In the genomic region with DNA sequence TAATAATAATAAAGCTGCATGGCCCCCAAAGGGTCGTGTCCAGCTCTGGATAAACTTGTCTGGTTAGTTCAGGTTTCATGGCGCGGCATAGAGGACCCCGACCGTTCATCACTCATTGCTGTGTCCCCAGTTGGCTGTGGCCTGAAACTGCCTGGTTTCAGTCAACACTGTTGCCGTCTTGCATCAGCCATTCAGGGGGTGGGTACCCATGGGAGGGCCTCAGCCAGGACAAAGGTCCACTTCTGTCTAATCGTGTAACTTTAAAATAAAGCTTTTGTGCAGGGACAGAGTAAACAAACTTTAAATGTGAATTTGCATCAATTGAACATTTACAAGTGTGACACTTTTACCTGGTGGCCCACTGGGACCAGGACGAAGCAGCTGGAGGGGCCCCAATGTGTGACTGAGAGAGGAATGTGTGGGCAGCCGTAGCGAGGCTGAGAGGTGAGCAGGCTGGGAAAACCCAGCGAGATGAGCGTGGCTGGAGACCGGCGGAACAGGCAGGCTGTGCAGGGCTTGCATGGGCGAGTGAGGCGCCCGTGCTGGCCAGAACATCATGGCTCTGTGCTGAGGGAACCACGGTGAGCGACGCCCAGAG, we compare ENCODE assay signal across 31 cellular contexts. TPM values are rescaled to one million over a fixed set of nuclear protein-coding genes. Genes with fewer than 3 reads are reported as not detected.
DNase-seq lines count a peak whose midpoint lies in the region; ATAC-seq and TF ChIP-seq lines count a peak whose summit lies in the region.
"Had no signal": no experiment of that assay in that cellular context is flagged by ENCODE, and none has a peak within 500 bp of the region (broad histone marks: within the 10 kb centered on the region; RNA-seq: fewer than 3 reads in every experiment).

No MANE protein-coding gene starts in this region.

- H3K4me2 ChIP-seq in GM23338 = no peak overlapping the region
- H3K4me2 ChIP-seq in neural progenitor cell = no peak overlapping the region

- H4K20me1 ChIP-seq in GM23338 (replicated peaks; ENCODE audit: insufficient read depth) (no peaks in the 10 kb centered on the region), neural progenitor cell (ENCODE audit: low read depth) (no peaks in the 10 kb centered on the region)

- DNase-seq in GM23338 (ENCODE audit: low spot score) (no peak), NCI-H526 treated with DMSO at 0.1 percent for 48 hours (lab: John Stamatoyannopoulos, UW) (peak; percentile 21), kidney tubule cell (ENCODE audit: low spot score) (peak; percentile 45), neural progenitor cell (ENCODE audit: low spot score) (no peak), adrenal gland (no peak), kidney glomerular epithelial cell (lab: John Stamatoyannopoulos, UW) (no peak), NCI-H2029 (lab: John Stamatoyannopoulos, UW) (no peak)
- DNase-seq: activated CD4-positive, alpha-beta T cell treated with anti-CD3 and anti-CD28 coated beads for 4 hours; activated CD8-positive, alpha-beta T cell treated with anti-CD3 and anti-CD28 coated beads, Interleukin-2, amount 10 ng/mL, durations not matched to agents 7 days and 5 days; activated naive CD4-positive, alpha-beta T cell treated with anti-CD3 and anti-CD28 coated beads for 36 hours; CD4-positive, alpha-beta T cell; dermis blood vessel endothelial cell; EL; foreskin fibroblast; mammary epithelial cell; MM.1S; NCI-H1436; NCI-H446; NCI-H82; right cardiac atrium; SIG-M5; stimulated activated naive CD8-positive, alpha-beta T cell treated with anti-CD3 and anti-CD28 coated beads, Interleukin-15, amount 100 ng/mL, for 72 hours; T-helper 9 cell had no signal

- H3F3A ChIP-seq in GM23338 (replicated peaks; ENCODE audit: low read depth) = no peaks in the 10 kb centered on the region
- H3F3A ChIP-seq in neural progenitor cell (ENCODE audit: low read depth) = no peaks in the 10 kb centered on the region

- H3K27me3 Mint-ChIP-seq in GM23338 (ENCODE audit: insufficient read depth, low read depth, poor library complexity) (peaks cover 3% of the 10 kb centered on the region), neural progenitor cell (ENCODE audit: insufficient read depth, low read depth) (peaks cover 3% of the 10 kb centered on the region)

- H3K4me1 Mint-ChIP-seq in GM23338 = peaks cover 22% of the 10 kb centered on the region
- peaks cover 36% of the 10 kb centered on the region for H3K4me1 Mint-ChIP-seq in neural progenitor cell
- H3K4me1 Mint-ChIP-seq: stimulated activated naive CD8-positive, alpha-beta T cell treated with anti-CD3 and anti-CD28 coated beads, Interleukin-15, amount 100 ng/mL, for 72 hours had no signal

- no peak for TF ChIP-seq POLR2A in adrenal gland (IDR thresholded peaks at IDR 0.05)
- TF ChIP-seq POLR2A in GM18505 (IDR thresholded peaks at IDR 0.05; ENCODE audit: borderline replicate concordance, extremely low read depth, insufficient read depth, insufficient read length) = no peak

- no peaks in the 10 kb centered on the region for H3K9me3 ChIP-seq in neural progenitor cell (ENCODE audit: low read depth)
- H3K9me3 ChIP-seq in adrenal gland (replicated peaks in 1 of 3) = no peaks in the 10 kb centered on the region
- H3K9me3 ChIP-seq: esophagus muscularis mucosa, thyroid gland had no signal

- H3K4me1 ChIP-seq in GM23338 (ENCODE audit: insufficient read depth) (no peaks in the 10 kb centered on the region), neural progenitor cell (no peaks in the 10 kb centered on the region), adrenal gland (replicated peaks in 1 of 2) (no peaks in the 10 kb centered on the region)
- H3K4me1 ChIP-seq: thyroid gland had no signal

- H3K27me3 ChIP-seq in GM23338 (ENCODE audit: insufficient read depth) (no peaks in the 10 kb centered on the region), neural progenitor cell (no peaks in the 10 kb centered on the region), adrenal gland (no peaks in the 10 kb centered on the region)
- H3K27me3 ChIP-seq: esophagus muscularis mucosa, thyroid gland had no signal

- no peak overlapping the region for H3K4me3 ChIP-seq in GM23338
- no peak overlapping the region for H3K4me3 ChIP-seq in neural progenitor cell
- no peak overlapping the region for H3K4me3 ChIP-seq in adrenal gland
- H3K4me3 ChIP-seq: esophagus muscularis mucosa, thyroid gland had no signal

- peak; percentile 52 for ATAC-seq in GM23338
- ATAC-seq in GM18505 (IDR thresholded peaks at IDR 0.05; ENCODE audit: unreplicated experiment) = no peak
- ATAC-seq: activated CD8-positive, alpha-beta T cell treated with anti-CD3 and anti-CD28 coated beads, Interleukin-2, amount 10 ng/mL, durations not matched to agents 7 days and 5 days; right cardiac atrium; stimulated activated naive CD8-positive, alpha-beta T cell treated with anti-CD3 and anti-CD28 coated beads, Interleukin-15, amount 100 ng/mL, for 72 hours had no signal

- H3K9me2 ChIP-seq in GM23338 (ENCODE audit: insufficient read depth) = peaks cover 14% of the 10 kb centered on the region; the same call in 1 of the 2 replicates

- H3K36me3 ChIP-seq in GM23338 (ENCODE audit: insufficient read depth) (no peaks in the 10 kb centered on the region), neural progenitor cell (no peaks in the 10 kb centered on the region), adrenal gland (replicated peaks in 1 of 2) (no peaks in the 10 kb centered on the region)
- H3K36me3 ChIP-seq: esophagus muscularis mucosa, thyroid gland had no signal

- H2AFZ ChIP-seq in GM23338 (0 out of 2 replicates have a peak overlapping the region, but pooled peaks have one; percentile 59), neural progenitor cell (replicated peaks) (peak overlapping the region; percentile 47)
- H2AFZ ChIP-seq: parathyroid adenoma had no signal

- WGBS in adrenal gland, 4 donors = 83 to 86% (median 85%) methylated on average over 19 to 20 of the region's 20 CpGs

- TF ChIP-seq CTCF in GM23338 (conservative IDR thresholded peaks at IDR 0.05; ENCODE audit: low read depth in 2 of 2) (no peak), neural progenitor cell (IDR thresholded peaks at IDR 0.05) (no peak), adrenal gland (IDR thresholded peaks at IDR 0.05) (no peak)

- intact Hi-C loops in adrenal gland (cut with DNase I) = no loop called here

- H3K4me3 Mint-ChIP-seq in GM23338 = no peak overlapping the region
- no peak overlapping the region for H3K4me3 Mint-ChIP-seq in neural progenitor cell
- H3K4me3 Mint-ChIP-seq: activated CD8-positive, alpha-beta T cell treated with anti-CD3 and anti-CD28 coated beads, Interleukin-2, amount 10 ng/mL, durations not matched to agents 7 days and 5 days; activated naive CD4-positive, alpha-beta T cell treated with anti-CD3 and anti-CD28 coated beads for 36 hours; CD4-positive, alpha-beta T cell; neural crest cell; stimulated activated naive CD8-positive, alpha-beta T cell treated with anti-CD3 and anti-CD28 coated beads, Interleukin-15, amount 100 ng/mL, for 72 hours had no signal

- H3K9me3 Mint-ChIP-seq in GM23338 (peaks cover 3% of the 10 kb centered on the region; the same call in 1 of the 3 replicates), neural progenitor cell (peaks cover 2% of the 10 kb centered on the region)
- H3K9me3 Mint-ChIP-seq: activated naive CD4-positive, alpha-beta T cell treated with anti-CD3 and anti-CD28 coated beads for 36 hours; CD4-positive, alpha-beta T cell; neural crest cell; stimulated activated naive CD8-positive, alpha-beta T cell treated with anti-CD3 and anti-CD28 coated beads, Interleukin-15, amount 100 ng/mL, for 72 hours had no signal

- H3K27ac ChIP-seq in GM23338 (ENCODE audit: low read depth) = no peak overlapping the region
- no peak overlapping the region for H3K27ac ChIP-seq in neural progenitor cell
- no peak overlapping the region for H3K27ac ChIP-seq in adrenal gland
- H3K27ac ChIP-seq: esophagus muscularis mucosa, parathyroid adenoma, thyroid gland had no signal

- H3K79me2 ChIP-seq in GM23338 (replicated peaks; ENCODE audit: insufficient read depth) (no peaks in the 10 kb centered on the region), neural progenitor cell (ENCODE audit: low read depth) (no peaks in the 10 kb centered on the region)
- H3K79me2 ChIP-seq: parathyroid adenoma had no signal

- no peaks in the 10 kb centered on the region for H3K36me3 Mint-ChIP-seq in GM23338 (ENCODE audit: low read depth)
- H3K36me3 Mint-ChIP-seq in neural progenitor cell = no peaks in the 10 kb centered on the region

- peak overlapping the region; percentile 55 for H3K27ac Mint-ChIP-seq in GM23338
- H3K27ac Mint-ChIP-seq in neural progenitor cell = no peak overlapping the region
- H3K27ac Mint-ChIP-seq: activated CD8-positive, alpha-beta T cell treated with anti-CD3 and anti-CD28 coated beads, Interleukin-2, amount 10 ng/mL, durations not matched to agents 7 days and 5 days; activated naive CD4-positive, alpha-beta T cell treated with anti-CD3 and anti-CD28 coated beads for 36 hours; CD4-positive, alpha-beta T cell had no signal

- H3K9ac ChIP-seq in neural progenitor cell = no peak overlapping the region
- H3K9ac ChIP-seq: parathyroid adenoma had no signal

TF ChIP-seq in GM23338, 12 proteins besides CTCF, POLR2A, EP300 and RAD21 (continues in another document):
- TF ChIP-seq JUNB (IDR thresholded peaks at IDR 0.05; ENCODE audit: unreplicated experiment) = no peak
- TF ChIP-seq EZH2 (IDR thresholded peaks at IDR 0.05; ENCODE audit: low read depth, unreplicated experiment) = no peak
- TF ChIP-seq ZNF331 (CRISPR knock-in tag; IDR thresholded peaks at IDR 0.05; ENCODE audit: low read depth) = no peak
- TF ChIP-seq, protein P1, sequence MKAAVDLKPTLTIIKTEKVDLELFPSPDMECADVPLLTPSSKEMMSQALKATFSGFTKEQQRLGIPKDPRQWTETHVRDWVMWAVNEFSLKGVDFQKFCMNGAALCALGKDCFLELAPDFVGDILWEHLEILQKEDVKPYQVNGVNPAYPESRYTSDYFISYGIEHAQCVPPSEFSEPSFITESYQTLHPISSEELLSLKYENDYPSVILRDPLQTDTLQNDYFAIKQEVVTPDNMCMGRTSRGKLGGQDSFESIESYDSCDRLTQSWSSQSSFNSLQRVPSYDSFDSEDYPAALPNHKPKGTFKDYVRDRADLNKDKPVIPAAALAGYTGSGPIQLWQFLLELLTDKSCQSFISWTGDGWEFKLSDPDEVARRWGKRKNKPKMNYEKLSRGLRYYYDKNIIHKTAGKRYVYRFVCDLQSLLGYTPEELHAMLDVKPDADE (IDR thresholded peaks at IDR 0.05) = no peak
- TF ChIP-seq ZNF114 (CRISPR knock-in tag; IDR thresholded peaks at IDR 0.05) = no peak
- no peak for TF ChIP-seq NANOG (IDR thresholded peaks at IDR 0.05; ENCODE audit: borderline replicate concordance)
- no peak for TF ChIP-seq EZH2phosphoT487 (IDR thresholded peaks at IDR 0.05; ENCODE audit: unreplicated experiment)

RNA-seq across cellular contexts. Expression of a gene that starts 22.3 kb away (rescaled TPM):
- 0.28 TPM in 1 of 2 replicates, not detected in the other for total RNA-seq in GM23338 (2014; rRNA removed; shearing (Covaris generic))
- polyA plus RNA-seq in GM23338 (2016; fragmentation: Nextera tagmentation; extraction: Ambion mirVana) (0.18 and 0.47 TPM in 2 replicates), adrenal gland (not detected)
- total RNA-seq in neural progenitor cell (ENCODE audit: low replicate concordance) (0.28 TPM in 1 of 2 replicates, not detected in the other), adrenal gland (not detected)
- total RNA-seq: A673; activated CD8-positive, alpha-beta T cell treated with anti-CD3 and anti-CD28 coated beads, Interleukin-2, amount 10 ng/mL, durations not matched to agents 7 days and 5 days; activated naive CD4-positive, alpha-beta T cell treated with anti-CD3 and anti-CD28 coated beads for 36 hours; CD4-positive, alpha-beta T cell; dermis blood vessel endothelial cell; esophagus muscularis mucosa; kidney epithelial cell; mammary epithelial cell; neural crest cell; right cardiac atrium; thyroid gland had no signal
- polyA plus RNA-seq: adipose tissue, mammary epithelial cell, right cardiac atrium had no signal

RNA-seq across cellular contexts. Expression of a gene that starts 56.1 kb away (rescaled TPM):
- total RNA-seq in GM23338 (2014; rRNA removed; shearing (Covaris generic)) = not detected in 2 replicates
- polyA plus RNA-seq in GM23338 (2016; fragmentation: Nextera tagmentation; extraction: Ambion mirVana) (0.14 TPM in 1 of 2 replicates, not detected in the other), adrenal gland (not detected)
- total RNA-seq in neural progenitor cell (ENCODE audit: low replicate concordance) (not detected in 2 replicates), adrenal gland (not detected)
- total RNA-seq: A673; activated CD8-positive, alpha-beta T cell treated with anti-CD3 and anti-CD28 coated beads, Interleukin-2, amount 10 ng/mL, durations not matched to agents 7 days and 5 days; activated naive CD4-positive, alpha-beta T cell treated with anti-CD3 and anti-CD28 coated beads for 36 hours; CD4-positive, alpha-beta T cell; dermis blood vessel endothelial cell; esophagus muscularis mucosa; kidney epithelial cell; mammary epithelial cell; neural crest cell; right cardiac atrium had no signal
- polyA plus RNA-seq: adipose tissue, mammary epithelial cell, right cardiac atrium had no signal

Comparison
In these comparisons a context has a peak if more than half of its experiments do, and no peak if none do; other contexts are left out.
1. DNase-seq: peak in NCI-H526 treated with DMSO at 0.1 percent for 48 hours (single experiment) and kidney tubule cell (single experiment); none in GM23338 (single experiment), neural progenitor cell (single experiment), adrenal gland (0 of 7), kidney glomerular epithelial cell (single experiment) and NCI-H2029 (single experiment).